Comparison of ENCODE assay signal across 1 cellular context in the genomic region with DNA sequence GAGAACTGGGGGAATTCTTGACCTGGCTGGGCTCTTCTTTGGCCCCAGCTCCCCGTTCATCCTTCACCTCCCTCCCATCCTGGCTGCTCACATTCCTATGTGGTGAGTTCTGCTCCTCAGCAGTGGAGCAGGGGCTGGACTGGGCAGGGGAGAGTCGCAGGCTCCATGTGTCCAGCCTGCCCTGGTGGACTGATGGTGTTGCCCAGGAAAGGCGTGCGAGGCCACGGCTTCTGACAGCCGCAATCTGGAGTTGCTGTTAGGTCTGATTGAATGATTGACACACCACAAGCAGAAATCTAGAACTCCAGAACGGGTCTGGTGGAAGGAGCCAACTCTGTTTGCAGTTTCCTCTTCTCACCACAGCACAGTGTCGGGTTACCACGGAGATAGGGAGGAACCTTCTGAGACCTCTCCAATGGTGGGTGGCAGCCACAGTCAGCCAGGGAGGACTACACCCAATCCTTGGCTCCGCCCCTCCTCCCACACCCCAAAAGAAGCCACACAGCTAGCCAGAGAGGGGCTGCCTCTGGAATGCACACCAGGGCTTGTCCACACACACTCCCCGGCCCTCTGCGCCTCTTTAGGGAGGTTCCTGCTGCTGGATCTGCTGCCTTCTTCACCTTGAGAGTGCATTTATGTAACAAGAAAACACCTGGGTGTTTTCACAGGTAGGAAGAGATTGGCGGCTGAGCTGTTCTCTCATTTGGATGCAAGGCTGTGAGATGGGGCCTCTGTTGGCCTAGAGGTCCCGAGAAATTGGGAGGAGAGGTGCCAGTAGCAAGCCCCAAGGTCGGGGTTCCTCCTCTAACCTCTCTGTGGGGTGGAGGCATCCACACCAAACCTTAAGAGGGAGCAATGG.
TF ChIP-seq lines count a peak whose summit lies in the region.

No MANE protein-coding gene starts in this region.

TF ChIP-seq in A549, 52 proteins besides CTCF, POLR2A, EP300 and RAD21 (continued from another document):
- TF ChIP-seq, protein P1, sequence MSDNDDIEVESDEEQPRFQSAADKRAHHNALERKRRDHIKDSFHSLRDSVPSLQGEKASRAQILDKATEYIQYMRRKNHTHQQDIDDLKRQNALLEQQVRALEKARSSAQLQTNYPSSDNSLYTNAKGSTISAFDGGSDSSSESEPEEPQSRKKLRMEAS (IDR thresholded peaks at IDR 0.05) = peak; percentile 87
- TF ChIP-seq, protein P2, sequence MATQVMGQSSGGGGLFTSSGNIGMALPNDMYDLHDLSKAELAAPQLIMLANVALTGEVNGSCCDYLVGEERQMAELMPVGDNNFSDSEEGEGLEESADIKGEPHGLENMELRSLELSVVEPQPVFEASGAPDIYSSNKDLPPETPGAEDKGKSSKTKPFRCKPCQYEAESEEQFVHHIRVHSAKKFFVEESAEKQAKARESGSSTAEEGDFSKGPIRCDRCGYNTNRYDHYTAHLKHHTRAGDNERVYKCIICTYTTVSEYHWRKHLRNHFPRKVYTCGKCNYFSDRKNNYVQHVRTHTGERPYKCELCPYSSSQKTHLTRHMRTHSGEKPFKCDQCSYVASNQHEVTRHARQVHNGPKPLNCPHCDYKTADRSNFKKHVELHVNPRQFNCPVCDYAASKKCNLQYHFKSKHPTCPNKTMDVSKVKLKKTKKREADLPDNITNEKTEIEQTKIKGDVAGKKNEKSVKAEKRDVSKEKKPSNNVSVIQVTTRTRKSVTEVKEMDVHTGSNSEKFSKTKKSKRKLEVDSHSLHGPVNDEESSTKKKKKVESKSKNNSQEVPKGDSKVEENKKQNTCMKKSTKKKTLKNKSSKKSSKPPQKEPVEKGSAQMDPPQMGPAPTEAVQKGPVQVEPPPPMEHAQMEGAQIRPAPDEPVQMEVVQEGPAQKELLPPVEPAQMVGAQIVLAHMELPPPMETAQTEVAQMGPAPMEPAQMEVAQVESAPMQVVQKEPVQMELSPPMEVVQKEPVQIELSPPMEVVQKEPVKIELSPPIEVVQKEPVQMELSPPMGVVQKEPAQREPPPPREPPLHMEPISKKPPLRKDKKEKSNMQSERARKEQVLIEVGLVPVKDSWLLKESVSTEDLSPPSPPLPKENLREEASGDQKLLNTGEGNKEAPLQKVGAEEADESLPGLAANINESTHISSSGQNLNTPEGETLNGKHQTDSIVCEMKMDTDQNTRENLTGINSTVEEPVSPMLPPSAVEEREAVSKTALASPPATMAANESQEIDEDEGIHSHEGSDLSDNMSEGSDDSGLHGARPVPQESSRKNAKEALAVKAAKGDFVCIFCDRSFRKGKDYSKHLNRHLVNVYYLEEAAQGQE (IDR thresholded peaks at IDR 0.05) = no peak
- TF ChIP-seq FOSL2 (IDR thresholded peaks at IDR 0.05) (no peak), FOSL2 (CRISPR knock-in tag; IDR thresholded peaks at IDR 0.05) (peak; percentile 60), TP53 (CRISPR knock-in tag; IDR thresholded peaks at IDR 0.05) (no peak), RARB (CRISPR knock-in tag; IDR thresholded peaks at IDR 0.05) (no peak), RNF2 (IDR thresholded peaks at IDR 0.05; ENCODE audit: borderline replicate concordance, low read depth) (no peak), RFX5 (IDR thresholded peaks at IDR 0.05) (no peak), KDM5A (IDR thresholded peaks at IDR 0.05) (no peak), HOXA7 (CRISPR knock-in tag; IDR thresholded peaks at IDR 0.05) (no peak), JUNB (IDR thresholded peaks at IDR 0.05) (no peak; the same call in 1 of the 2 replicates), SREBF2 (IDR thresholded peaks at IDR 0.05) (no peak), HOXB13 (CRISPR knock-in tag; IDR thresholded peaks at IDR 0.05; ENCODE audit: low read depth) (no peak), PHF8 (IDR thresholded peaks at IDR 0.05; ENCODE audit: borderline replicate concordance, low read depth) (no peak), FOSB (CRISPR knock-in tag; IDR thresholded peaks at IDR 0.05) (no peak), ZSCAN20 (CRISPR knock-in tag; IDR thresholded peaks at IDR 0.05) (no peak), HEYL (CRISPR knock-in tag; IDR thresholded peaks at IDR 0.05) (no peak), NFE2L2 (conservative IDR thresholded peaks at IDR 0.05; ENCODE audit: low read length) (no peak), CHD2 (IDR thresholded peaks at IDR 0.05; ENCODE audit: low read length, partially characterized antibody) (no peak), SMC3 (IDR thresholded peaks at IDR 0.05) (no peak), NR3C1 (IDR thresholded peaks at IDR 0.05) (no peak), ZC3H11A (IDR thresholded peaks at IDR 0.05) (no peak)
- TF ChIP-seq, protein P3, sequence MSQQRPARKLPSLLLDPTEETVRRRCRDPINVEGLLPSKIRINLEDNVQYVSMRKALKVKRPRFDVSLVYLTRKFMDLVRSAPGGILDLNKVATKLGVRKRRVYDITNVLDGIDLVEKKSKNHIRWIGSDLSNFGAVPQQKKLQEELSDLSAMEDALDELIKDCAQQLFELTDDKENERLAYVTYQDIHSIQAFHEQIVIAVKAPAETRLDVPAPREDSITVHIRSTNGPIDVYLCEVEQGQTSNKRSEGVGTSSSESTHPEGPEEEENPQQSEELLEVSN (IDR thresholded peaks at IDR 0.05; ENCODE audit: borderline replicate concordance, low read depth) = peak; percentile 54; the same call in 1 of the 2 replicates
- TF ChIP-seq, protein P4, sequence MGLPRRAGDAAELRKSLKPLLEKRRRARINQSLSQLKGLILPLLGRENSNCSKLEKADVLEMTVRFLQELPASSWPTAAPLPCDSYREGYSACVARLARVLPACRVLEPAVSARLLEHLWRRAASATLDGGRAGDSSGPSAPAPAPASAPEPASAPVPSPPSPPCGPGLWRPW (IDR thresholded peaks at IDR 0.05) = no peak
- TF ChIP-seq, protein P5, sequence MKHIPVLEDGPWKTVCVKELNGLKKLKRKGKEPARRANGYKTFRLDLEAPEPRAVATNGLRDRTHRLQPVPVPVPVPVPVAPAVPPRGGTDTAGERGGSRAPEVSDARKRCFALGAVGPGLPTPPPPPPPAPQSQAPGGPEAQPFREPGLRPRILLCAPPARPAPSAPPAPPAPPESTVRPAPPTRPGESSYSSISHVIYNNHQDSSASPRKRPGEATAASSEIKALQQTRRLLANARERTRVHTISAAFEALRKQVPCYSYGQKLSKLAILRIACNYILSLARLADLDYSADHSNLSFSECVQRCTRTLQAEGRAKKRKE (CRISPR knock-in tag; IDR thresholded peaks at IDR 0.05; ENCODE audit: low read depth) = no peak
- TF ChIP-seq, protein P6, sequence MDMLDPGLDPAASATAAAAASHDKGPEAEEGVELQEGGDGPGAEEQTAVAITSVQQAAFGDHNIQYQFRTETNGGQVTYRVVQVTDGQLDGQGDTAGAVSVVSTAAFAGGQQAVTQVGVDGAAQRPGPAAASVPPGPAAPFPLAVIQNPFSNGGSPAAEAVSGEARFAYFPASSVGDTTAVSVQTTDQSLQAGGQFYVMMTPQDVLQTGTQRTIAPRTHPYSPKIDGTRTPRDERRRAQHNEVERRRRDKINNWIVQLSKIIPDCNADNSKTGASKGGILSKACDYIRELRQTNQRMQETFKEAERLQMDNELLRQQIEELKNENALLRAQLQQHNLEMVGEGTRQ (IDR thresholded peaks at IDR 0.05) = no peak
